ENCODE assay signal across 10 cellular contexts in the genomic region with DNA sequence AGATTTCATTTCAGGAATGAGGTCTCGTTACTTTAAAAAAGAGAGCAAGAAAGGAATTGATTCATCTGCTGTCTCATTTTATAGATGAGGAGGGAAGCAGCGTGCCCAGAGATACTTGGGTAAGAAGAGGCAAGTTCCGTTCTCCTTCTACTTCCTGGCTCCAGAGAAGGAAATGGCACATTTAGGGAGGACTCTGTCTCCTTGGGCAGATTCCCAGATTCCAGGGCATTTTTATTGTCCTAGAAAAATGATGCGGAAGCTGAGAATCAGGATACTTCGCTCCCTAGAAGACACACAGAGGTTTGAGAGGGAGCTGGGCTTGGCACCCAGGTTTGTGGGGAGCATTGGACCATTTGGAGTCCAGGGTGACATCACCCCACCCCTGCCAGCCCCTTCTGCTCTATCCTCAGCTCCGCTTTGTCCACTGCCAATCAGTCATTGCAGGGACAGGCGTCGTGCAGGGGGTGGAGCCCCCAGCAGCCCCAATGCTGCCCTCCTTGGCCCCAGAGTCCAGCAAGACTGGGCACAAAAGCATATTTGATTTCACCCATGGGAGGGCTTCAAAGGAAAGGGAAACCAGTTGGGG.
DNase-seq lines count a peak whose midpoint lies in the region; ATAC-seq and TF ChIP-seq lines count a peak whose summit lies in the region.
"Had no signal": no experiment of that assay in that cellular context is flagged by ENCODE, and none has a peak within 500 bp of the region (broad histone marks: within the 10 kb centered on the region; RNA-seq: fewer than 3 reads in every experiment).

No MANE protein-coding gene starts in this region.

- peak overlapping the region; percentile 88 for H3K4me2 ChIP-seq in BLaER1

- DNase-seq in NCI-H69 (lab: John Stamatoyannopoulos, UW) (peak; percentile 53), glutamatergic neuron (peak; percentile 4), osteocyte (ENCODE audit: extremely low spot score, unreplicated experiment) (peak; percentile 73), NCI-H510A (lab: John Stamatoyannopoulos, UW) (no peak), ascending aorta (ENCODE audit: low spot score in 2 of 2) (no peak)
- DNase-seq in stimulated activated CD4-positive, alpha-beta T cell treated with anti-CD3 and anti-CD28 coated beads, Interleukin-4, amount 100 ng/mL, for 4 hours, result no peak
- DNase-seq: T1000 had no signal

- TF ChIP-seq CTCF in glutamatergic neuron (IDR thresholded peaks at IDR 0.05; ENCODE audit: partially characterized antibody, unreplicated experiment) (no peak), osteocyte (IDR thresholded peaks at IDR 0.05) (no peak), ascending aorta (IDR thresholded peaks at IDR 0.05) (no peak)

- H3K27ac ChIP-seq in BLaER1 (peak overlapping the region; percentile 28; the same call in 1 of the 2 replicates), ascending aorta (no peak overlapping the region)

- intact Hi-C loops in ascending aorta (cut with DNase I), result no loop called here

- H3K4me1 Mint-ChIP-seq in glutamatergic neuron (ENCODE audit: low read depth, unreplicated experiment) (peaks cover 2% of the 10 kb centered on the region), osteocyte (ENCODE audit: unreplicated experiment) (peaks cover 56% of the 10 kb centered on the region)

- H3K4me1 ChIP-seq in BLaER1, result peaks cover 97% of the 10 kb centered on the region
- peaks cover 4 to 30% of the 10 kb centered on the region in 2 donors for H3K4me1 ChIP-seq in ascending aorta

- H3K27ac Mint-ChIP-seq in glutamatergic neuron (ENCODE audit: unreplicated experiment) (no peak overlapping the region), osteocyte (ENCODE audit: unreplicated experiment) (peak overlapping the region; percentile 47)
- H3K27ac Mint-ChIP-seq: CD8-positive, alpha-beta T cell had no signal

- H3K27me3 ChIP-seq in BLaER1, result 0 out of 2 replicates have a peak, but pooled peaks cover 5% of the 10 kb centered on the region
- no peaks in the 10 kb centered on the region for H3K27me3 ChIP-seq in ascending aorta

- no peaks in the 10 kb centered on the region for H3K36me3 ChIP-seq in BLaER1
- no peaks in the 10 kb centered on the region for H3K36me3 ChIP-seq in ascending aorta

- no peak overlapping the region for H3K4me3 Mint-ChIP-seq in glutamatergic neuron (ENCODE audit: unreplicated experiment)
- H3K4me3 Mint-ChIP-seq in osteocyte (ENCODE audit: unreplicated experiment), result no peak overlapping the region

- H4K20me1 ChIP-seq in BLaER1, result no peaks in the 10 kb centered on the region

- H3K9me3 ChIP-seq in BLaER1 (no peaks in the 10 kb centered on the region), ascending aorta (no peaks in the 10 kb centered on the region)

- no peak for ATAC-seq in GM21723 (IDR thresholded peaks at IDR 0.05; ENCODE audit: unreplicated experiment)
- ATAC-seq: CD8-positive, alpha-beta T cell had no signal

- H3K9ac ChIP-seq in BLaER1, result no peak overlapping the region

- H3K36me3 Mint-ChIP-seq in glutamatergic neuron (ENCODE audit: unreplicated experiment), result peaks cover 6% of the 10 kb centered on the region
- H3K36me3 Mint-ChIP-seq in osteocyte (ENCODE audit: unreplicated experiment), result no peaks in the 10 kb centered on the region
- H3K36me3 Mint-ChIP-seq: CD8-positive, alpha-beta T cell had no signal

- H3K4me3 ChIP-seq in BLaER1, result no peak overlapping the region
- no peak overlapping the region for H3K4me3 ChIP-seq in ascending aorta

- H3K27me3 Mint-ChIP-seq in glutamatergic neuron (ENCODE audit: unreplicated experiment), result no peaks in the 10 kb centered on the region
- H3K27me3 Mint-ChIP-seq in osteocyte (ENCODE audit: unreplicated experiment), result no peaks in the 10 kb centered on the region

- H3K9me3 Mint-ChIP-seq in glutamatergic neuron (ENCODE audit: unreplicated experiment), result peaks cover 2% of the 10 kb centered on the region
- H3K9me3 Mint-ChIP-seq in osteocyte (ENCODE audit: unreplicated experiment), result no peaks in the 10 kb centered on the region
- H3K9me3 Mint-ChIP-seq: CD8-positive, alpha-beta T cell had no signal

Comparison
In these comparisons a context has a peak if more than half of its experiments do, and no peak if none do; other contexts are left out.
1. DNase-seq: peak in NCI-H69 (single experiment), glutamatergic neuron (single experiment) and osteocyte (single experiment); none in NCI-H510A (single experiment), ascending aorta (0 of 2) and stimulated activated CD4-positive, alpha-beta T cell treated with anti-CD3 and anti-CD28 coated beads, Interleukin-4, amount 100 ng/mL, for 4 hours (0 of 2).